Comparison of ENCODE assay signal across 21 cellular contexts in the genomic region with DNA sequence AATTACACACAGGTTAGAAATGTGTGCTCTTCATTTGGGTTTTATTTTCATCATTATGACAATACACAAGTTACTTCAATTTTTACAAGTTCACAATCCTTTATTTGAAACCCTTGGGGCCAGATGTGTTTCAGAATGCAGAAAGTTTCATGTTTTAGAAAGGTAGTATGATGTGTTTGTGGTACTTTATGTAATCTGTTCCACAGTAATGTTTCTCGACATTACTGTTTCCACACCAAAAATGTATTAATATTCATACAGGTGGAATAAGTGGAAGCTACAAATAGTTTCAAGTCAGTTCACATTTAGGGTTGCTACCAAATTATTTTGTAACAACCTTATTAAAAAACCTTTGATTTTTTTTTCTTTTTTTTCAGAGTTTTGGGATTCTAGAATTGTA. TPM values are rescaled to one million over a fixed set of nuclear protein-coding genes. Genes with fewer than 3 reads are reported as not detected.
DNase-seq lines count a peak whose midpoint lies in the region; ATAC-seq and TF ChIP-seq lines count a peak whose summit lies in the region.
"Had no signal": no experiment of that assay in that cellular context is flagged by ENCODE, and none has a peak within 500 bp of the region (broad histone marks: within the 10 kb centered on the region; RNA-seq: fewer than 3 reads in every experiment).

No MANE protein-coding gene starts in this region.

- H2BK12ac ChIP-seq in mesenchymal stem cell (ENCODE audit: low read length in 2 of 2), result no peak overlapping the region

- CTCF ChIA-PET in WTC11 (lab: Charles Lee), result interaction anchor here (0.6 kb wide), 1 partner anchor 10 kb away, joined by 4 read pairs; no protein-coding TSS in a partner anchor
- CTCF ChIA-PET in activated CD8-positive, alpha-beta memory T cell treated with anti-CD3 and anti-CD28 coated beads, Interleukin-2, amount 10 ng/mL, durations not matched to agents 7 days and 5 days (lab: Charles Lee), result interaction anchor here (1.2 to 3.1 kb wide), 2 partner anchors 10 to 12 kb away, joined by 3 to 16 read pairs; a partner anchor contains a TSS

- H4K91ac ChIP-seq in mesenchymal stem cell (ENCODE audit: low read length), result no peak overlapping the region

- H3K4me3 Mint-ChIP-seq in WTC11, result no peak overlapping the region
- H3K4me3 Mint-ChIP-seq in activated CD8-positive, alpha-beta memory T cell treated with anti-CD3 and anti-CD28 coated beads, Interleukin-2, amount 10 ng/mL, durations not matched to agents 7 days and 5 days, result no peak overlapping the region
- H3K4me3 Mint-ChIP-seq: CD4-positive, alpha-beta memory T cell had no signal

- H3K79me1 ChIP-seq in mesenchymal stem cell (replicated peaks; ENCODE audit: low read length, poor library complexity, severe bottlenecking), result no peaks in the 10 kb centered on the region

- no peak overlapping the region for H3K4ac ChIP-seq in mesenchymal stem cell (ENCODE audit: low read depth in 1 of 2, low read length in 2 of 2)

- H2AFZ ChIP-seq in mesenchymal stem cell (ENCODE audit: low read depth, low read length), result no peak overlapping the region

- no peaks in the 10 kb centered on the region for H3K9me3 ChIP-seq in mesenchymal stem cell (ENCODE audit: control insufficient read depth, low read length)
- H3K9me3 ChIP-seq: SK-N-SH had no signal

- POLR2A ChIA-PET in WTC11 (lab: Charles Lee), result no interaction called here

- no peak overlapping the region for H2BK15ac ChIP-seq in mesenchymal stem cell (ENCODE audit: low read depth, poor library complexity, severe bottlenecking)

- peaks cover 6% of the 10 kb centered on the region; the same call in 1 of the 2 replicates for H3K36me3 Mint-ChIP-seq in WTC11
- H3K36me3 Mint-ChIP-seq in activated CD8-positive, alpha-beta memory T cell treated with anti-CD3 and anti-CD28 coated beads, Interleukin-2, amount 10 ng/mL, durations not matched to agents 7 days and 5 days, result peaks cover 33% of the 10 kb centered on the region

- no peak overlapping the region for H3K23ac ChIP-seq in mesenchymal stem cell (ENCODE audit: low read length in 2 of 2)

- peaks cover 4 to 81% of the 10 kb centered on the region in 2 experiments for H3K36me3 ChIP-seq in mesenchymal stem cell (ENCODE audit: control insufficient read depth in 1 of 2, insufficient read depth in 2 of 2, low read depth in 1 of 2, low read length in 2 of 2)

- no peak overlapping the region for H3K27ac ChIP-seq in mesenchymal stem cell (ENCODE audit: low read length, poor library complexity, severe bottlenecking)
- H3K27ac ChIP-seq: BLaER1 treated with 17β-estradiol and CSF1 and Interleukin-3, amounts not matched to agents 10 nM and 100 nM had no signal

- TF ChIP-seq CTCF in WTC11 (IDR thresholded peaks at IDR 0.05), result no peak

- no peaks in the 10 kb centered on the region for H3K27me3 ChIP-seq in mesenchymal stem cell (ENCODE audit: control insufficient read depth in 1 of 2, insufficient read depth in 1 of 2, low read length in 2 of 2)
- H3K27me3 ChIP-seq: BLaER1 treated with 17β-estradiol and CSF1 and Interleukin-3, amounts not matched to agents 10 nM and 100 nM had no signal

- H2AK5ac ChIP-seq in mesenchymal stem cell (ENCODE audit: low read length, severe bottlenecking), result no peak overlapping the region

- no CpG with 5 or more reads among the region's 1 CpG for WGBS in mesenchymal stem cell

- no peak overlapping the region for H3K9ac ChIP-seq in mesenchymal stem cell (ENCODE audit: low read length)
- H3K9ac ChIP-seq: BLaER1 treated with 17β-estradiol and CSF1 and Interleukin-3, amounts not matched to agents 10 nM and 100 nM; SK-N-SH had no signal

- H3K18ac ChIP-seq in mesenchymal stem cell (ENCODE audit: low read depth in 1 of 2, low read length in 2 of 2), result no peak overlapping the region

- ATAC-seq in GM21529 (IDR thresholded peaks at IDR 0.05; ENCODE audit: unreplicated experiment) (peak; percentile 43), HG03064 (IDR thresholded peaks at IDR 0.05; ENCODE audit: low read depth, unreplicated experiment) (peak; percentile 37), WTC11 (no peak)
- ATAC-seq in activated CD8-positive, alpha-beta memory T cell treated with anti-CD3 and anti-CD28 coated beads, Interleukin-2, amount 10 ng/mL, durations not matched to agents 7 days and 5 days, result no peak

- no peaks in the 10 kb centered on the region for H3K27me3 Mint-ChIP-seq in WTC11 (ENCODE audit: low read depth)
- no peaks in the 10 kb centered on the region for H3K27me3 Mint-ChIP-seq in activated CD8-positive, alpha-beta memory T cell treated with anti-CD3 and anti-CD28 coated beads, Interleukin-2, amount 10 ng/mL, durations not matched to agents 7 days and 5 days
- H3K27me3 Mint-ChIP-seq: CD4-positive, alpha-beta memory T cell had no signal

- peaks cover 59% of the 10 kb centered on the region for H3K4me1 Mint-ChIP-seq in WTC11
- peaks cover 6% of the 10 kb centered on the region for H3K4me1 Mint-ChIP-seq in activated CD8-positive, alpha-beta memory T cell treated with anti-CD3 and anti-CD28 coated beads, Interleukin-2, amount 10 ng/mL, durations not matched to agents 7 days and 5 days

- H4K8ac ChIP-seq in mesenchymal stem cell (ENCODE audit: low read length), result no peak overlapping the region

- DNase-seq in WTC11 (ENCODE audit: low spot score) (no peak), NCI-H524 treated with DMSO at 0.1 percent for 48 hours (lab: John Stamatoyannopoulos, UW) (no peak), mesenchymal stem cell (no peak)
- no peak for DNase-seq in activated T-cell treated with anti-CD3 and anti-CD28 coated beads, Interleukin-2, amount 50 U/mL, for 1 hour
- no peak for DNase-seq in activated CD8-positive, alpha-beta memory T cell treated with anti-CD3 and anti-CD28 coated beads, Interleukin-2, amount 10 ng/mL, durations not matched to agents 7 days and 5 days
- DNase-seq: ACHN; CD4-positive, alpha-beta memory T cell; DND-41; H7; Karpas-422; NCI-H1694; NCI-H2081; NCI-H2171; NCI-H345; NCI-H524; OCI-M1; SHP77 treated with DMSO at 0.1 percent for 48 hours; SK-N-SH had no signal

- no peak overlapping the region for H3K14ac ChIP-seq in mesenchymal stem cell (ENCODE audit: low read length in 2 of 2)

- H2BK5ac ChIP-seq in mesenchymal stem cell (ENCODE audit: low read depth, low read length, poor library complexity, severe bottlenecking), result no peak overlapping the region

- no peak overlapping the region for H2BK120ac ChIP-seq in mesenchymal stem cell (ENCODE audit: low read depth, low read length)

- 0 out of 2 replicates have a peak overlapping the region, but pooled peaks have one; percentile 28 for H3K27ac Mint-ChIP-seq in WTC11
- H3K27ac Mint-ChIP-seq in activated CD8-positive, alpha-beta memory T cell treated with anti-CD3 and anti-CD28 coated beads, Interleukin-2, amount 10 ng/mL, durations not matched to agents 7 days and 5 days, result no peak overlapping the region
- H3K27ac Mint-ChIP-seq: CD4-positive, alpha-beta memory T cell had no signal

- no peaks in the 10 kb centered on the region for H3K9me3 Mint-ChIP-seq in WTC11
- H3K9me3 Mint-ChIP-seq in activated CD8-positive, alpha-beta memory T cell treated with anti-CD3 and anti-CD28 coated beads, Interleukin-2, amount 10 ng/mL, durations not matched to agents 7 days and 5 days (ENCODE audit: low read depth), result no peaks in the 10 kb centered on the region
- H3K9me3 Mint-ChIP-seq: CD4-positive, alpha-beta memory T cell had no signal

- H3K4me3 ChIP-seq in mesenchymal stem cell (ENCODE audit: insufficient read depth in 1 of 2, low read depth in 1 of 2, low read length in 2 of 2), result no peak overlapping the region
- H3K4me3 ChIP-seq: BLaER1 treated with 17β-estradiol and CSF1 and Interleukin-3, amounts not matched to agents 10 nM and 100 nM had no signal

- H3K4me1 ChIP-seq in mesenchymal stem cell (ENCODE audit: control insufficient read depth, insufficient read depth, low read depth, low read length), result no peaks in the 10 kb centered on the region

- H3K4me2 ChIP-seq in mesenchymal stem cell (ENCODE audit: low read length, poor library complexity, severe bottlenecking), result no peak overlapping the region
- H3K4me2 ChIP-seq: BLaER1 treated with 17β-estradiol and CSF1 and Interleukin-3, amounts not matched to agents 10 nM and 100 nM; SK-N-SH had no signal

TF ChIP-seq in WTC11, 78 proteins besides CTCF, POLR2A, EP300 and RAD21 (continues in another document):
- TF ChIP-seq, protein P1, sequence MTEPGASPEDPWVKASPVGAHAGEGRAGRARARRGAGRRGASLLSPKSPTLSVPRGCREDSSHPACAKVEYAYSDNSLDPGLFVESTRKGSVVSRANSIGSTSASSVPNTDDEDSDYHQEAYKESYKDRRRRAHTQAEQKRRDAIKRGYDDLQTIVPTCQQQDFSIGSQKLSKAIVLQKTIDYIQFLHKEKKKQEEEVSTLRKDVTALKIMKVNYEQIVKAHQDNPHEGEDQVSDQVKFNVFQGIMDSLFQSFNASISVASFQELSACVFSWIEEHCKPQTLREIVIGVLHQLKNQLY (CRISPR knock-in tag; IDR thresholded peaks at IDR 0.05), result no peak
- TF ChIP-seq ZNF423 (CRISPR knock-in tag; IDR thresholded peaks at IDR 0.05), result no peak
- TF ChIP-seq, protein P2, sequence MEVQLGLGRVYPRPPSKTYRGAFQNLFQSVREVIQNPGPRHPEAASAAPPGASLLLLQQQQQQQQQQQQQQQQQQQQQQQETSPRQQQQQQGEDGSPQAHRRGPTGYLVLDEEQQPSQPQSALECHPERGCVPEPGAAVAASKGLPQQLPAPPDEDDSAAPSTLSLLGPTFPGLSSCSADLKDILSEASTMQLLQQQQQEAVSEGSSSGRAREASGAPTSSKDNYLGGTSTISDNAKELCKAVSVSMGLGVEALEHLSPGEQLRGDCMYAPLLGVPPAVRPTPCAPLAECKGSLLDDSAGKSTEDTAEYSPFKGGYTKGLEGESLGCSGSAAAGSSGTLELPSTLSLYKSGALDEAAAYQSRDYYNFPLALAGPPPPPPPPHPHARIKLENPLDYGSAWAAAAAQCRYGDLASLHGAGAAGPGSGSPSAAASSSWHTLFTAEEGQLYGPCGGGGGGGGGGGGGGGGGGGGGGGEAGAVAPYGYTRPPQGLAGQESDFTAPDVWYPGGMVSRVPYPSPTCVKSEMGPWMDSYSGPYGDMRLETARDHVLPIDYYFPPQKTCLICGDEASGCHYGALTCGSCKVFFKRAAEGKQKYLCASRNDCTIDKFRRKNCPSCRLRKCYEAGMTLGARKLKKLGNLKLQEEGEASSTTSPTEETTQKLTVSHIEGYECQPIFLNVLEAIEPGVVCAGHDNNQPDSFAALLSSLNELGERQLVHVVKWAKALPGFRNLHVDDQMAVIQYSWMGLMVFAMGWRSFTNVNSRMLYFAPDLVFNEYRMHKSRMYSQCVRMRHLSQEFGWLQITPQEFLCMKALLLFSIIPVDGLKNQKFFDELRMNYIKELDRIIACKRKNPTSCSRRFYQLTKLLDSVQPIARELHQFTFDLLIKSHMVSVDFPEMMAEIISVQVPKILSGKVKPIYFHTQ (CRISPR knock-in tag; IDR thresholded peaks at IDR 0.05), result no peak

RNA-seq across cellular contexts. Expression of a gene that starts 10.4 kb away (rescaled TPM):
- total RNA-seq in WTC11 (2021), result 75.1 to 76.4 TPM (median 76.3 TPM) in 3 replicates
- polyA plus RNA-seq in mesenchymal stem cell (2013, experiment 1 of 2), result 149 TPM
- 155 TPM for polyA plus RNA-seq in mesenchymal stem cell (2013, experiment 2 of 2)
- total RNA-seq in activated CD8-positive, alpha-beta memory T cell treated with anti-CD3 and anti-CD28 coated beads, Interleukin-2, amount 10 ng/mL, durations not matched to agents 7 days and 5 days, result 10 to 100 TPM; 35.0 to 49.6 TPM

Comparison
In these comparisons a context has a peak if more than half of its experiments do, and no peak if none do; other contexts are left out.
1. ATAC-seq: peak in GM21529 (single experiment) and HG03064 (single experiment); none in WTC11 (single experiment) and activated CD8-positive, alpha-beta memory T cell treated with anti-CD3 and anti-CD28 coated beads, Interleukin-2, amount 10 ng/mL, durations not matched to agents 7 days and 5 days (single experiment).